In genomic region chr1:223710179-223711133, GRCh38 we compare ENCODE assay signal across 1 cellular context.
TF ChIP-seq lines count a peak whose summit lies in the region.

No MANE protein-coding gene starts in this region.

TF ChIP-seq in IMR-90, 13 proteins besides CTCF, POLR2A, EP300 and RAD21:
- TF ChIP-seq CHD1 (IDR thresholded peaks at IDR 0.05; ENCODE audit: low read depth, low read length) (no peak), CEBPB (IDR thresholded peaks at IDR 0.05; ENCODE audit: low read depth, low read length) (no peak), FOS (IDR thresholded peaks at IDR 0.05; ENCODE audit: low read depth, low read length) (no peak), USF2 (IDR thresholded peaks at IDR 0.05; ENCODE audit: low read depth, low read length) (no peak), RCOR1 (IDR thresholded peaks at IDR 0.05; ENCODE audit: insufficient replicate concordance, low read length) (no peak), MAZ (IDR thresholded peaks at IDR 0.05; ENCODE audit: borderline replicate concordance, low read depth, low read length) (no peak), SMC3 (IDR thresholded peaks at IDR 0.05; ENCODE audit: low read depth, low read length) (no peak), MXI1 (IDR thresholded peaks at IDR 0.05; ENCODE audit: borderline replicate concordance, low read depth, low read length) (no peak), RFX5 (IDR thresholded peaks at IDR 0.05; ENCODE audit: low read depth, low read length) (no peak)
